ENCODE assay signal across 16 cellular contexts in genomic region chr17:80017226-80018010, GRCh38. TPM values are rescaled to one million over a fixed set of nuclear protein-coding genes. Genes with fewer than 3 reads are reported as not detected.
"Had no signal": no experiment of that assay in that cellular context is flagged by ENCODE, and none has a peak within 500 bp of the region (broad histone marks: within the 10 kb centered on the region; RNA-seq: fewer than 3 reads in every experiment).

No MANE protein-coding gene starts in this region.

- H3K27me3 Mint-ChIP-seq: naive thymus-derived CD4-positive, alpha-beta T cell; stimulated activated naive B cell treated with anti-CD40 and anti-IgM and Interleukin-4, amounts not matched to agents 10 μg/mL and 1 μg/mL and 100 μg/mL, for 72 hours had no signal

- DNase-seq: cortex of kidney; effector CD8-positive, alpha-beta T cell; hippocampal formation; mesendoderm; naive thymus-derived CD4-positive, alpha-beta T cell; nephron progenitor cell; spleen; stimulated activated CD4-positive, alpha-beta T cell treated with anti-CD3 and anti-CD28 coated beads, Interleukin-15, amount 100 ng/mL, for 24 hours; stimulated activated CD4-positive, alpha-beta T cell treated with anti-CD3 and anti-CD28 coated beads, Interleukin-1b, Interleukin-23, amount 100 ng/mL, for 48 hours; stimulated activated CD4-positive, alpha-beta T cell treated with anti-CD3 and anti-CD28 coated beads, Interleukin-4, amount 100 ng/mL, for 24 hours; stimulated activated naive B cell treated with anti-CD40 and anti-IgM and Interleukin-4, amounts not matched to agents 10 μg/mL and 1 μg/mL and 100 μg/mL, for 72 hours; stomach; transverse colon had no signal

- H3K4me1 Mint-ChIP-seq: naive thymus-derived CD4-positive, alpha-beta T cell; stimulated activated naive B cell treated with anti-CD40 and anti-IgM and Interleukin-4, amounts not matched to agents 10 μg/mL and 1 μg/mL and 100 μg/mL, for 72 hours had no signal

- H3K4me3 Mint-ChIP-seq: naive thymus-derived CD4-positive, alpha-beta T cell; stimulated activated naive B cell treated with anti-CD40 and anti-IgM and Interleukin-4, amounts not matched to agents 10 μg/mL and 1 μg/mL and 100 μg/mL, for 72 hours had no signal

- ATAC-seq: esophagus mucosa; heart left ventricle; naive thymus-derived CD4-positive, alpha-beta T cell; right lobe of liver; stimulated activated naive B cell treated with anti-CD40 and anti-IgM and Interleukin-4, amounts not matched to agents 10 μg/mL and 1 μg/mL and 100 μg/mL, for 72 hours had no signal

- H3K27ac Mint-ChIP-seq: naive thymus-derived CD4-positive, alpha-beta T cell; nephron progenitor cell; stimulated activated naive B cell treated with anti-CD40 and anti-IgM and Interleukin-4, amounts not matched to agents 10 μg/mL and 1 μg/mL and 100 μg/mL, for 72 hours had no signal

RNA-seq across cellular contexts. Expression of gene CCDC40, which starts 19.0 kb away (rescaled TPM):
- polyA plus RNA-seq: naive thymus-derived CD4-positive, alpha-beta T cell had no signal
